34 cellular contexts compared by ENCODE assay signal in genomic region chr5:77152441-77152840, GRCh38. TPM values are rescaled to one million over a fixed set of nuclear protein-coding genes. Genes with fewer than 3 reads are reported as not detected.
"Had no signal": no experiment of that assay in that cellular context is flagged by ENCODE, and none has a peak within 500 bp of the region (broad histone marks: within the 10 kb centered on the region; RNA-seq: fewer than 3 reads in every experiment).

No MANE protein-coding gene starts in this region.

- H3K36me3 ChIP-seq: breast epithelium, cardiac muscle cell, colonic mucosa had no signal

- H3K27ac ChIP-seq: breast epithelium, cardiac muscle cell, colonic mucosa, epithelial cell of prostate had no signal

- H3K27ac Mint-ChIP-seq: activated CD4-positive, alpha-beta memory T cell treated with anti-CD3 and anti-CD28 coated beads, Interleukin-2, amount 10 ng/mL, durations not matched to agents 7 days and 5 days; activated CD4-positive, alpha-beta T cell treated with anti-CD3 and anti-CD28 coated beads for 36 hours; activated CD4-positive, alpha-beta T cell treated with anti-CD3 and anti-CD28 coated beads, Interleukin-2, amount 10 ng/mL, durations not matched to agents 24 days and 14 days; activated naive CD8-positive, alpha-beta T cell; activated T-cell treated with anti-CD3 and anti-CD28 coated beads, Interleukin-2, amount 50 U/mL, for 24 hours; activated T-cell treated with anti-CD3 and anti-CD28 coated beads, Interleukin-2, amount 50 U/mL, for 72 hours; brain; T-helper 17 cell; T-helper 2 cell treated with Interferon-gamma antibody and Interleukin-4, amounts not matched to agents 5 μg/mL and 100 μg/mL, for 36 hours had no signal

- H3K4me3 ChIP-seq: breast epithelium, cardiac muscle cell, colonic mucosa had no signal

- H3K36me3 Mint-ChIP-seq: activated naive CD8-positive, alpha-beta T cell; brain had no signal

- FAIRE-seq: endometrium, endothelial cell of umbilical vein, frontal cortex had no signal

- H3K4me3 Mint-ChIP-seq: activated CD4-positive, alpha-beta memory T cell treated with anti-CD3 and anti-CD28 coated beads, Interleukin-2, amount 10 ng/mL, durations not matched to agents 7 days and 5 days; activated CD4-positive, alpha-beta T cell treated with anti-CD3 and anti-CD28 coated beads for 36 hours; activated CD4-positive, alpha-beta T cell treated with anti-CD3 and anti-CD28 coated beads, Interleukin-2, amount 10 ng/mL, durations not matched to agents 24 days and 14 days; activated naive CD8-positive, alpha-beta T cell; activated T-cell treated with anti-CD3 and anti-CD28 coated beads, Interleukin-2, amount 50 U/mL, for 24 hours; activated T-cell treated with anti-CD3 and anti-CD28 coated beads, Interleukin-2, amount 50 U/mL, for 72 hours; brain; T-helper 17 cell; T-helper 2 cell treated with Interferon-gamma antibody and Interleukin-4, amounts not matched to agents 5 μg/mL and 100 μg/mL, for 36 hours had no signal

- H3K9me3 Mint-ChIP-seq: activated CD4-positive, alpha-beta memory T cell treated with anti-CD3 and anti-CD28 coated beads, Interleukin-2, amount 10 ng/mL, durations not matched to agents 7 days and 5 days; activated CD4-positive, alpha-beta T cell treated with anti-CD3 and anti-CD28 coated beads, Interleukin-2, amount 10 ng/mL, durations not matched to agents 24 days and 14 days; activated T-cell treated with anti-CD3 and anti-CD28 coated beads, Interleukin-2, amount 50 U/mL, for 24 hours; activated T-cell treated with anti-CD3 and anti-CD28 coated beads, Interleukin-2, amount 50 U/mL, for 72 hours; brain; T-helper 2 cell treated with Interferon-gamma antibody and Interleukin-4, amounts not matched to agents 5 μg/mL and 100 μg/mL, for 36 hours had no signal

- DNase-seq: activated CD4-positive, alpha-beta memory T cell treated with anti-CD3 and anti-CD28 coated beads, Interleukin-2, amount 10 ng/mL, durations not matched to agents 7 days and 5 days; activated CD4-positive, alpha-beta T cell treated with anti-CD3 and anti-CD28 coated beads for 36 hours; activated CD4-positive, alpha-beta T cell treated with anti-CD3 and anti-CD28 coated beads, Interleukin-2, amount 10 ng/mL, durations not matched to agents 24 days and 14 days; activated CD4-positive, alpha-beta T cell treated with anti-CD3 and anti-CD28 coated beads, Interleukin-2, amount 50 U/mL, for 4 hours; activated CD4-positive, CD25-positive, alpha-beta regulatory T cell; activated CD4-positive, CD25-positive, alpha-beta regulatory T cell treated with anti-CD3 and anti-CD28 coated beads, Interleukin-2, amount 50 U/mL, for 72 hours; activated CD8-positive, alpha-beta memory T cell treated with anti-CD3 and anti-CD28 coated beads, Interleukin-2, amount 50 U/mL, for 48 hours; activated gamma-delta T cell; activated naive CD4-positive, alpha-beta T cell; activated naive CD4-positive, alpha-beta T cell treated with anti-CD3 and anti-CD28 coated beads, Interleukin-2, amount 50 U/mL, for 16 hours; activated T-cell treated with anti-CD3 and anti-CD28 coated beads for 4 hours; activated T-cell treated with anti-CD3 and anti-CD28 coated beads, Interleukin-2, amount 50 U/mL, for 24 hours; activated T-cell treated with anti-CD3 and anti-CD28 coated beads, Interleukin-2, amount 50 U/mL, for 72 hours; amygdala; aorta; central memory CD4-positive, alpha-beta T cell; cerebellar nuclear complex; colonic mucosa; effector CD8-positive, alpha-beta T cell; foreskin fibroblast; head of caudate nucleus; T-helper 1 cell; T-helper 17 cell; T1000 had no signal

- H3K27me3 Mint-ChIP-seq: activated CD4-positive, alpha-beta T cell treated with anti-CD3 and anti-CD28 coated beads for 36 hours; activated naive CD8-positive, alpha-beta T cell had no signal

- ATAC-seq: activated CD4-positive, alpha-beta T cell treated with anti-CD3 and anti-CD28 coated beads for 36 hours; activated T-cell treated with anti-CD3 and anti-CD28 coated beads, Interleukin-2, amount 50 U/mL, for 72 hours; T-helper 17 cell had no signal

- H3K9me3 ChIP-seq: breast epithelium, colonic mucosa had no signal

- H3K4me1 ChIP-seq: breast epithelium, colonic mucosa had no signal

- H3K27me3 ChIP-seq: breast epithelium, cardiac muscle cell, colonic mucosa had no signal

RNA-seq across cellular contexts. Expression of gene PDE8B, which starts 58.0 kb away (rescaled TPM):
- total RNA-seq: activated CD4-positive, alpha-beta T cell treated with anti-CD3 and anti-CD28 coated beads for 36 hours; dermis microvascular lymphatic vessel endothelial cell; endothelial cell of umbilical vein had no signal
- polyA plus RNA-seq: endothelial cell of umbilical vein had no signal
